1 cellular context compared by ENCODE assay signal in the genomic region with DNA sequence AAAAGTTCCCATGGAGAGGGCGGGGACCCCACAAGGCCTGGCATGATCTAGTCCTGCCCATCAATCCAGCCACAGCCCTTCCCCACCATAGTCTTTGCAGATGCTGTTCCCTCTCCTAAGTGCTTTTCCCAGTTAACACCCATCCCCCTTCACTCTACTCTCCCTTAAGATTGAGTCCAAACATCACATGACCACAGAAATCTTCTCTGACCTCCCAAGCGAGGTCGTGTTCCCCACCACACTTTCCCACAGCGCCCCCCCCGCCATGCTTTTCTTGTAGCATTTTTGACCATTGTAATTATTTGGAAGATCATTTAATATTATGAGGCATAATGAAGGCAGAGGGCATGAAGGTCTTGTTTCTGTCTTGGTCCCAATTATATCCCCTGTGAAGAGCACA.
TF ChIP-seq lines count a peak whose summit lies in the region.

No MANE protein-coding gene starts in this region.

TF ChIP-seq in HepG2, 621 proteins besides CTCF, POLR2A, EP300 and RAD21:
- TF ChIP-seq ZNF501 (CRISPR knock-in tag; IDR thresholded peaks at IDR 0.05) (no peak), ZNF333 (CRISPR knock-in tag; IDR thresholded peaks at IDR 0.05; ENCODE audit: borderline replicate concordance) (no peak), ZNF629 (CRISPR knock-in tag; conservative IDR thresholded peaks at IDR 0.05) (no peak), ZNF674 (CRISPR knock-in tag; IDR thresholded peaks at IDR 0.05; ENCODE audit: low read depth) (no peak), ZNF768 (CRISPR knock-in tag; IDR thresholded peaks at IDR 0.05) (no peak), ZFP41 (CRISPR knock-in tag; IDR thresholded peaks at IDR 0.05; ENCODE audit: borderline replicate concordance) (no peak), ZNF605 (CRISPR knock-in tag; IDR thresholded peaks at IDR 0.05) (no peak), SP140L (CRISPR knock-in tag; IDR thresholded peaks at IDR 0.05; ENCODE audit: borderline replicate concordance) (no peak), MEIS1 (CRISPR knock-in tag; IDR thresholded peaks at IDR 0.05; ENCODE audit: borderline replicate concordance) (no peak), MTA3 (CRISPR knock-in tag; IDR thresholded peaks at IDR 0.05) (no peak)
- TF ChIP-seq, protein P1, sequence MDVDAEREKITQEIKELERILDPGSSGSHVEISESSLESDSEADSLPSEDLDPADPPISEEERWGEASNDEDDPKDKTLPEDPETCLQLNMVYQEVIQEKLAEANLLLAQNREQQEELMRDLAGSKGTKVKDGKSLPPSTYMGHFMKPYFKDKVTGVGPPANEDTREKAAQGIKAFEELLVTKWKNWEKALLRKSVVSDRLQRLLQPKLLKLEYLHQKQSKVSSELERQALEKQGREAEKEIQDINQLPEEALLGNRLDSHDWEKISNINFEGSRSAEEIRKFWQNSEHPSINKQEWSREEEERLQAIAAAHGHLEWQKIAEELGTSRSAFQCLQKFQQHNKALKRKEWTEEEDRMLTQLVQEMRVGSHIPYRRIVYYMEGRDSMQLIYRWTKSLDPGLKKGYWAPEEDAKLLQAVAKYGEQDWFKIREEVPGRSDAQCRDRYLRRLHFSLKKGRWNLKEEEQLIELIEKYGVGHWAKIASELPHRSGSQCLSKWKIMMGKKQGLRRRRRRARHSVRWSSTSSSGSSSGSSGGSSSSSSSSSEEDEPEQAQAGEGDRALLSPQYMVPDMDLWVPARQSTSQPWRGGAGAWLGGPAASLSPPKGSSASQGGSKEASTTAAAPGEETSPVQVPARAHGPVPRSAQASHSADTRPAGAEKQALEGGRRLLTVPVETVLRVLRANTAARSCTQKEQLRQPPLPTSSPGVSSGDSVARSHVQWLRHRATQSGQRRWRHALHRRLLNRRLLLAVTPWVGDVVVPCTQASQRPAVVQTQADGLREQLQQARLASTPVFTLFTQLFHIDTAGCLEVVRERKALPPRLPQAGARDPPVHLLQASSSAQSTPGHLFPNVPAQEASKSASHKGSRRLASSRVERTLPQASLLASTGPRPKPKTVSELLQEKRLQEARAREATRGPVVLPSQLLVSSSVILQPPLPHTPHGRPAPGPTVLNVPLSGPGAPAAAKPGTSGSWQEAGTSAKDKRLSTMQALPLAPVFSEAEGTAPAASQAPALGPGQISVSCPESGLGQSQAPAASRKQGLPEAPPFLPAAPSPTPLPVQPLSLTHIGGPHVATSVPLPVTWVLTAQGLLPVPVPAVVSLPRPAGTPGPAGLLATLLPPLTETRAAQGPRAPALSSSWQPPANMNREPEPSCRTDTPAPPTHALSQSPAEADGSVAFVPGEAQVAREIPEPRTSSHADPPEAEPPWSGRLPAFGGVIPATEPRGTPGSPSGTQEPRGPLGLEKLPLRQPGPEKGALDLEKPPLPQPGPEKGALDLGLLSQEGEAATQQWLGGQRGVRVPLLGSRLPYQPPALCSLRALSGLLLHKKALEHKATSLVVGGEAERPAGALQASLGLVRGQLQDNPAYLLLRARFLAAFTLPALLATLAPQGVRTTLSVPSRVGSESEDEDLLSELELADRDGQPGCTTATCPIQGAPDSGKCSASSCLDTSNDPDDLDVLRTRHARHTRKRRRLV (CRISPR knock-in tag; IDR thresholded peaks at IDR 0.05) = no peak
- TF ChIP-seq, protein P2, sequence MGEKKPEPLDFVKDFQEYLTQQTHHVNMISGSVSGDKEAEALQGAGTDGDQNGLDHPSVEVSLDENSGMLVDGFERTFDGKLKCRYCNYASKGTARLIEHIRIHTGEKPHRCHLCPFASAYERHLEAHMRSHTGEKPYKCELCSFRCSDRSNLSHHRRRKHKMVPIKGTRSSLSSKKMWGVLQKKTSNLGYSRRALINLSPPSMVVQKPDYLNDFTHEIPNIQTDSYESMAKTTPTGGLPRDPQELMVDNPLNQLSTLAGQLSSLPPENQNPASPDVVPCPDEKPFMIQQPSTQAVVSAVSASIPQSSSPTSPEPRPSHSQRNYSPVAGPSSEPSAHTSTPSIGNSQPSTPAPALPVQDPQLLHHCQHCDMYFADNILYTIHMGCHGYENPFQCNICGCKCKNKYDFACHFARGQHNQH (CRISPR knock-in tag; IDR thresholded peaks at IDR 0.05) = no peak
- TF ChIP-seq, protein P3, sequence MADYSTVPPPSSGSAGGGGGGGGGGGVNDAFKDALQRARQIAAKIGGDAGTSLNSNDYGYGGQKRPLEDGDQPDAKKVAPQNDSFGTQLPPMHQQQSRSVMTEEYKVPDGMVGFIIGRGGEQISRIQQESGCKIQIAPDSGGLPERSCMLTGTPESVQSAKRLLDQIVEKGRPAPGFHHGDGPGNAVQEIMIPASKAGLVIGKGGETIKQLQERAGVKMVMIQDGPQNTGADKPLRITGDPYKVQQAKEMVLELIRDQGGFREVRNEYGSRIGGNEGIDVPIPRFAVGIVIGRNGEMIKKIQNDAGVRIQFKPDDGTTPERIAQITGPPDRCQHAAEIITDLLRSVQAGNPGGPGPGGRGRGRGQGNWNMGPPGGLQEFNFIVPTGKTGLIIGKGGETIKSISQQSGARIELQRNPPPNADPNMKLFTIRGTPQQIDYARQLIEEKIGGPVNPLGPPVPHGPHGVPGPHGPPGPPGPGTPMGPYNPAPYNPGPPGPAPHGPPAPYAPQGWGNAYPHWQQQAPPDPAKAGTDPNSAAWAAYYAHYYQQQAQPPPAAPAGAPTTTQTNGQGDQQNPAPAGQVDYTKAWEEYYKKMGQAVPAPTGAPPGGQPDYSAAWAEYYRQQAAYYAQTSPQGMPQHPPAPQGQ (CRISPR knock-in tag; IDR thresholded peaks at IDR 0.05; ENCODE audit: borderline replicate concordance) = no peak
